25 cellular contexts compared by ENCODE assay signal in genomic region chr1:57752847-57753246, GRCh38.
A peak's percentile ranks its signal among the peaks of the same experiment; 100 is the strongest.
DNase-seq lines count a peak whose midpoint lies in the region; ATAC-seq and TF ChIP-seq lines count a peak whose summit lies in the region.
"Had no signal": no experiment of that assay in that cellular context is flagged by ENCODE, and none has a peak within 500 bp of the region (broad histone marks: within the 10 kb centered on the region; RNA-seq: fewer than 3 reads in every experiment).

No MANE protein-coding gene starts in this region.

- H3K27me3 ChIP-seq in skeletal muscle tissue (ENCODE audit: control insufficient read depth in 3 of 3, insufficient read depth in 3 of 3, low read length in 3 of 3), result peaks cover 0 to 3% (median 0%) of the 10 kb centered on the region in 3 donors
- peaks cover 6% of the 10 kb centered on the region for H3K27me3 ChIP-seq in endodermal cell (ENCODE audit: control insufficient read depth, insufficient read depth, low read length, poor library complexity, severe bottlenecking)
- H3K27me3 ChIP-seq: BE2C, BLaER1 had no signal

- peaks cover 7% of the 10 kb centered on the region for H3K27me3 Mint-ChIP-seq in endodermal cell (ENCODE audit: insufficient read depth)
- peaks cover 11% of the 10 kb centered on the region for H3K27me3 Mint-ChIP-seq in activated T-helper 17 cell treated with anti-CD3 and anti-CD28 coated beads, Interleukin-2, amount 50 U/mL, for 72 hours
- H3K27me3 Mint-ChIP-seq: CD4-positive, CD25-positive, alpha-beta regulatory T cell had no signal

- H3K4me1 Mint-ChIP-seq in endodermal cell, result peaks cover 6% of the 10 kb centered on the region
- H3K4me1 Mint-ChIP-seq in activated T-helper 17 cell treated with anti-CD3 and anti-CD28 coated beads, Interleukin-2, amount 50 U/mL, for 72 hours, result no peaks in the 10 kb centered on the region
- H3K4me1 Mint-ChIP-seq: CD14-positive monocyte; CD4-positive, alpha-beta memory T cell; CD4-positive, CD25-positive, alpha-beta regulatory T cell; CD8-positive, alpha-beta memory T cell had no signal

- WGBS in endodermal cell (ENCODE audit: insufficient coverage in 1 of 2, insufficient read length in 1 of 2), 2 experiments, result 97 to 100% methylated on average over 1 of the region's 1 CpG

- peaks cover 0 to 10% (median 9%) of the 10 kb centered on the region in 3 donors for H3K4me1 ChIP-seq in skeletal muscle tissue (ENCODE audit: control insufficient read depth in 3 of 3, insufficient read depth in 3 of 3, low read length in 3 of 3)
- H3K4me1 ChIP-seq in endodermal cell (ENCODE audit: control insufficient read depth, insufficient read depth, low read length), result no peaks in the 10 kb centered on the region
- H3K4me1 ChIP-seq: BE2C, BLaER1 had no signal

- ATAC-seq in HG03565 (IDR thresholded peaks at IDR 0.05; ENCODE audit: unreplicated experiment), result no peak
- no peak for ATAC-seq in activated T-helper 17 cell treated with anti-CD3 and anti-CD28 coated beads, Interleukin-2, amount 50 U/mL, for 72 hours (replicated peaks)
- ATAC-seq: GM12878 had no signal

- H3K4me3 ChIP-seq in skeletal muscle tissue (ENCODE audit: low read length in 3 of 3) (no peak overlapping the region), endodermal cell (ENCODE audit: low read length) (no peak overlapping the region)
- H3K4me3 ChIP-seq: BLaER1, GM12878 had no signal

- no peaks in the 10 kb centered on the region for H3K36me3 ChIP-seq in skeletal muscle tissue (ENCODE audit: control insufficient read depth in 3 of 3, insufficient read depth in 3 of 3, low read length in 3 of 3)
- no peaks in the 10 kb centered on the region for H3K36me3 ChIP-seq in endodermal cell (ENCODE audit: control insufficient read depth, insufficient read depth, low read length)
- H3K36me3 ChIP-seq: BE2C, BLaER1 had no signal

- no peak overlapping the region for H3K27ac Mint-ChIP-seq in endodermal cell
- no peak overlapping the region for H3K27ac Mint-ChIP-seq in activated T-helper 17 cell treated with anti-CD3 and anti-CD28 coated beads, Interleukin-2, amount 50 U/mL, for 72 hours
- H3K27ac Mint-ChIP-seq: CD14-positive monocyte; CD4-positive, alpha-beta memory T cell; CD4-positive, CD25-positive, alpha-beta regulatory T cell; CD8-positive, alpha-beta memory T cell had no signal

- no peaks in the 10 kb centered on the region for H3K9me3 ChIP-seq in skeletal muscle tissue (ENCODE audit: control insufficient read depth in 3 of 3, low read length in 3 of 3)
- H3K9me3 ChIP-seq in endodermal cell (ENCODE audit: control insufficient read depth, low read length), result no peaks in the 10 kb centered on the region
- H3K9me3 ChIP-seq: BE2C, BLaER1 had no signal

- H3K27ac ChIP-seq in skeletal muscle tissue (ENCODE audit: low read depth, low read length) (peak overlapping the region; percentile 7), endodermal cell (ENCODE audit: low read depth, low read length) (no peak overlapping the region)
- H3K27ac ChIP-seq: BLaER1 had no signal

- no peaks in the 10 kb centered on the region for H3K9me3 Mint-ChIP-seq in endodermal cell
- H3K9me3 Mint-ChIP-seq in activated T-helper 17 cell treated with anti-CD3 and anti-CD28 coated beads, Interleukin-2, amount 50 U/mL, for 72 hours, result no peaks in the 10 kb centered on the region

- peak; percentile 2 for DNase-seq in astrocyte of the hippocampus (ENCODE audit: low read depth, low spot score)
- DNase-seq in left kidney (ENCODE audit: low read depth, low spot score), result peak; percentile 10
- peak; percentile 82 for DNase-seq in renal cortical epithelial cell (ENCODE audit: low read depth)
- DNase-seq in endodermal cell, result no peak
- DNase-seq in NCI-H2081 treated with DMSO at 0.1 percent for 48 hours (lab: John Stamatoyannopoulos, UW), result no peak
- DNase-seq: 8988T; ACHN; BE2C; CD4-positive, alpha-beta memory T cell; CD4-positive, CD25-positive, alpha-beta regulatory T cell; CD8-positive, alpha-beta memory T cell; COR-L47; DMS 273 treated with DMSO at 0.1 percent for 48 hours; DMS153; DMS53; DMS79; DND-41; EL; GDM1 had no signal

- no peaks in the 10 kb centered on the region for H3K36me3 Mint-ChIP-seq in endodermal cell (ENCODE audit: low read depth)
- H3K36me3 Mint-ChIP-seq in activated T-helper 17 cell treated with anti-CD3 and anti-CD28 coated beads, Interleukin-2, amount 50 U/mL, for 72 hours (ENCODE audit: low read depth), result no peaks in the 10 kb centered on the region
- H3K36me3 Mint-ChIP-seq: CD14-positive monocyte; CD4-positive, alpha-beta memory T cell; CD4-positive, CD25-positive, alpha-beta regulatory T cell; CD8-positive, alpha-beta memory T cell had no signal

- H3K4me3 Mint-ChIP-seq in endodermal cell, result no peak overlapping the region
- no peak overlapping the region for H3K4me3 Mint-ChIP-seq in activated T-helper 17 cell treated with anti-CD3 and anti-CD28 coated beads, Interleukin-2, amount 50 U/mL, for 72 hours
- H3K4me3 Mint-ChIP-seq: CD14-positive monocyte; CD4-positive, alpha-beta memory T cell; CD4-positive, CD25-positive, alpha-beta regulatory T cell; CD8-positive, alpha-beta memory T cell had no signal

- H3K9ac ChIP-seq in skeletal muscle tissue (ENCODE audit: low read depth in 1 of 3, low read length in 3 of 3) (no peak overlapping the region), endodermal cell (ENCODE audit: extremely low read depth, low read length, poor library complexity, severe bottlenecking) (no peak overlapping the region)
- H3K9ac ChIP-seq: BLaER1 had no signal

- TF ChIP-seq CTCF in endodermal cell (conservative IDR thresholded peaks at IDR 0.05), result no peak

Comparison
In these comparisons a context has a peak if more than half of its experiments do, and no peak if none do; other contexts are left out.
1. DNase-seq: peak in astrocyte of the hippocampus (single experiment), left kidney (single experiment) and renal cortical epithelial cell (single experiment); none in endodermal cell (single experiment) and NCI-H2081 treated with DMSO at 0.1 percent for 48 hours (single experiment).